In the genomic region with DNA sequence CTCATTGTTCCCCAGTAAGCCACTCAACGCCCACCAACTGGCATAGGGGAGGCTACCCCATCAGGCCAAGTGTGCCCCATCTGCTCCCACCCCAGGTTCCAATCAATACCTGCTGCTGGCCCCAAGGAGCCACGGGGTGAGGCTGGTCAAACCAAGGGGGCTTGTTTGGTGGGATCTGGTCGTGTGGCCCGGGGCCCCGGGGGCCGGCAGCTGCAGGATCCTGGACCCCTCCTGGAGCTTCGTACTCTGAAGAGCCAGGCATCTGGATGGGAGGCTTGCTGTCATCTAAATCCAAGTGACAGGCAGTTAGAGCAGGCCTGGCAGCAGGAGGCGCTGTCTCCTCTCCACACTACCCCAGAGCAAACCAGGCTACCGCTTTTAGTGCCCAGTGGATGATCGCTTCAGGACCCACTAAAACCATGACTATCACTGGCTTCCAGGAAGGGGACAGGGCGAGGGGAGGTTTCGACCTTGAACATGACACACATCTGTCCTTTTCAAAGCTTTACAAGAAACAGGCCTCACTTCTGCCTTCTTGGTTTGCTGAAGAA, we compare ENCODE assay signal across 9 cellular contexts. TPM values are rescaled to one million over a fixed set of nuclear protein-coding genes. Genes with fewer than 3 reads are reported as not detected.
A peak's percentile ranks its signal among the peaks of the same experiment; 100 is the strongest.
DNase-seq lines count a peak whose midpoint lies in the region; ATAC-seq and TF ChIP-seq lines count a peak whose summit lies in the region.
"Had no signal": no experiment of that assay in that cellular context is flagged by ENCODE, and none has a peak within 500 bp of the region (broad histone marks: within the 10 kb centered on the region; RNA-seq: fewer than 3 reads in every experiment).

No MANE protein-coding gene starts in this region.

- TF ChIP-seq CTCF in PC-9 (conservative IDR thresholded peaks at IDR 0.05) (peak; percentile 58; the same call in 1 of the 2 replicates), adrenal gland (IDR thresholded peaks at IDR 0.05) (peak in 5 of 6 experiments; percentile 7 to 32 (median 16)), mesothelial cell of epicardium (IDR thresholded peaks at IDR 0.05; ENCODE audit: unreplicated experiment) (no peak)

- no peaks in the 10 kb centered on the region for H3K9me3 Mint-ChIP-seq in mesothelial cell of epicardium

- ATAC-seq in HG03175 (IDR thresholded peaks at IDR 0.05; ENCODE audit: unreplicated experiment), result no peak
- ATAC-seq in HG03565 (IDR thresholded peaks at IDR 0.05; ENCODE audit: unreplicated experiment), result no peak
- no peak for ATAC-seq in right cardiac atrium

- POLR2A ChIA-PET in PC-9 (lab: Charles Lee; ENCODE audit: unreplicated experiment), result interaction anchor here (0.5 kb wide), 1 partner anchor 144 kb away, joined by 3 read pairs; no protein-coding TSS in a partner anchor

- H2AFZ ChIP-seq in PC-9, result no peak overlapping the region

- TF ChIP-seq POLR2A in adrenal gland (IDR thresholded peaks at IDR 0.05), result no peak

- H3K36me3 ChIP-seq in PC-9 (ENCODE audit: low read depth) (peaks cover 35% of the 10 kb centered on the region), adrenal gland (replicated peaks in 1 of 2) (peaks cover 0 to 100% of the 10 kb centered on the region in 2 donors)

- peak overlapping the region; percentile 25 for H3K27ac Mint-ChIP-seq in mesothelial cell of epicardium

- peaks cover 3% of the 10 kb centered on the region for H3K4me1 Mint-ChIP-seq in mesothelial cell of epicardium

- H3K9me3 ChIP-seq in PC-9 (ENCODE audit: insufficient read depth, low read depth) (no peaks in the 10 kb centered on the region), adrenal gland (replicated peaks in 1 of 3) (no peaks in the 10 kb centered on the region), right cardiac atrium (ENCODE audit: control insufficient read depth, low read length) (no peaks in the 10 kb centered on the region)

- peak; percentile 32 for DNase-seq in Daoy (ENCODE audit: low read depth)
- no peak for DNase-seq in PC-9
- DNase-seq in adrenal gland, result peak in 2 of 7 donors; percentile 35 to 42
- DNase-seq in mesothelial cell of epicardium (ENCODE audit: low spot score in 2 of 2, unreplicated experiment in 2 of 2), result no peak
- no peak for DNase-seq in caudate nucleus (lab: John Stamatoyannopoulos, UW)
- DNase-seq in right cardiac atrium, result no peak

- H3K4me3 Mint-ChIP-seq in mesothelial cell of epicardium, result no peak overlapping the region

- H4K20me1 ChIP-seq in PC-9 (ENCODE audit: insufficient read depth), result peaks cover 49% of the 10 kb centered on the region

- peaks cover 16% of the 10 kb centered on the region; the same call in 1 of the 2 replicates for H3F3A ChIP-seq in PC-9 (ENCODE audit: insufficient read depth, low read depth)

- 85 to 87% (median 85%) methylated on average over 11 to 12 of the region's 12 CpGs for WGBS in adrenal gland, 4 donors
- 93% methylated on average over 12 of the region's 12 CpGs for WGBS in right cardiac atrium

- BruUV-seq in PC-9 (replicated peaks; lab: Mats Ljungman, UMichigan), result no TSS peak

- peaks cover 15% of the 10 kb centered on the region for H3K36me3 Mint-ChIP-seq in mesothelial cell of epicardium

- no peaks in the 10 kb centered on the region for H3K9me2 ChIP-seq in PC-9 (ENCODE audit: insufficient read depth)

- H3K4me1 ChIP-seq in PC-9 (replicated peaks; ENCODE audit: insufficient read depth) (no peaks in the 10 kb centered on the region), adrenal gland (replicated peaks in 1 of 2) (no peaks in the 10 kb centered on the region), right cardiac atrium (ENCODE audit: control insufficient read depth, insufficient read depth, low read length) (no peaks in the 10 kb centered on the region)

- no peak overlapping the region for H3K27ac ChIP-seq in PC-9
- H3K27ac ChIP-seq in adrenal gland, result no peak overlapping the region
- no peak overlapping the region for H3K27ac ChIP-seq in caudate nucleus (ENCODE audit: low read depth, low read length)
- H3K27ac ChIP-seq in right cardiac atrium (ENCODE audit: low read length), result no peak overlapping the region

- H3K27me3 ChIP-seq in PC-9 (ENCODE audit: insufficient read depth, low read depth), result no peaks in the 10 kb centered on the region
- no peaks in the 10 kb centered on the region for H3K27me3 ChIP-seq in adrenal gland
- no peaks in the 10 kb centered on the region for H3K27me3 ChIP-seq in right cardiac atrium (ENCODE audit: control insufficient read depth, insufficient read depth)

- no peaks in the 10 kb centered on the region for H3K27me3 Mint-ChIP-seq in mesothelial cell of epicardium (ENCODE audit: low read depth)

- H3K4me2 ChIP-seq in PC-9, result no peak overlapping the region

- H3K4me3 ChIP-seq in PC-9, result no peak overlapping the region
- H3K4me3 ChIP-seq in adrenal gland, result no peak overlapping the region
- H3K4me3 ChIP-seq in right cardiac atrium (ENCODE audit: low read length), result no peak overlapping the region

- intact Hi-C loops in PC-9 (cut with micrococcal nuclease; ENCODE audit: unreplicated experiment) (no loop called here), adrenal gland (cut with DNase I) (no loop called here), right cardiac atrium (cut with DNase I) (no loop called here)

- H3K79me2 ChIP-seq in PC-9 (ENCODE audit: low read depth), result no peaks in the 10 kb centered on the region

- CTCF ChIA-PET in PC-9 (lab: Charles Lee), result no interaction called here

RNA-seq across cellular contexts. Expression of a gene that starts 14.2 kb away (rescaled TPM):
- 2.8 and 4.7 TPM in 2 replicates for total RNA-seq in Daoy (2014; rRNA removed; shearing (Covaris generic))
- total RNA-seq in PC-9 (2021), result 47.7 and 52.9 TPM in 2 replicates
- 10 to 100 TPM in 7 of 8 donors, 1 to 10 TPM in 1; 8.4 to 50.7 (median 23.7) TPM for total RNA-seq in adrenal gland
- 10 to 100 TPM; 11.3 to 39.3 (median 24.8) TPM for polyA plus RNA-seq in adrenal gland
- total RNA-seq in mesothelial cell of epicardium, result 73.2 to 80.5 TPM (median 78.4 TPM) in 3 replicates
- 10 to 100 TPM; 20.7 to 25.8 (median 20.9) TPM for total RNA-seq in right cardiac atrium
- polyA plus RNA-seq in right cardiac atrium, result 15.6 TPM

RNA-seq across cellular contexts. Expression of a gene that starts 31.9 kb away (rescaled TPM):
- 3.2 and 6.9 TPM in 2 replicates for total RNA-seq in Daoy (2014; rRNA removed; shearing (Covaris generic))
- 5.0 and 6.7 TPM in 2 replicates for total RNA-seq in PC-9 (2021)
- 1 to 10 TPM; 3.4 to 9.3 (median 5.6) TPM for total RNA-seq in adrenal gland
- 10 to 100 TPM in 1 of 3 donors, 1 to 10 TPM in 2; 4.8 to 12.1 (median 5.9) TPM for polyA plus RNA-seq in adrenal gland
- total RNA-seq in mesothelial cell of epicardium, result 6.0 to 7.3 TPM (median 6.4 TPM) in 3 replicates
- 1 to 10 TPM; 3.4 to 4.2 (median 4.0) TPM for total RNA-seq in right cardiac atrium
- polyA plus RNA-seq in right cardiac atrium, result 3.3 TPM

RNA-seq across cellular contexts. Expression of a gene that starts 32.1 kb away (rescaled TPM):
- total RNA-seq in Daoy (2014; rRNA removed; shearing (Covaris generic)), result 0.09 TPM in 1 of 2 replicates, not detected in the other
- total RNA-seq in PC-9 (2021) (not detected in 2 replicates), adrenal gland (under 1 TPM in 1 of 8 donors, not detected in 7; 0.41 TPM), mesothelial cell of epicardium (not detected in 3 replicates), right cardiac atrium (not detected)
- polyA plus RNA-seq in adrenal gland (under 1 TPM in 2 of 3 donors, not detected in 1; 0.07 to 0.11 TPM), right cardiac atrium (not detected)
- total RNA-seq: temporal lobe had no signal

RNA-seq across cellular contexts. Expression of a gene that starts 44.2 kb away (rescaled TPM):
- total RNA-seq in Daoy (2014; rRNA removed; shearing (Covaris generic)), result 25.4 and 30.6 TPM in 2 replicates
- total RNA-seq in PC-9 (2021) (61.0 and 65.3 TPM in 2 replicates), adrenal gland (10 to 100 TPM; 22.6 to 49.8 (median 40.2) TPM), mesothelial cell of epicardium (39.7 to 45.4 TPM (median 42.1 TPM) in 3 replicates), right cardiac atrium (10 to 100 TPM; 21.0 to 26.6 (median 25.8) TPM)
- polyA plus RNA-seq in adrenal gland (10 to 100 TPM; 22.0 to 43.1 (median 26.8) TPM), right cardiac atrium (21.3 TPM)

RNA-seq across cellular contexts. Expression of a gene that starts 56.3 kb away (rescaled TPM):
- total RNA-seq in Daoy (2014; rRNA removed; shearing (Covaris generic)), result 9.0 and 9.9 TPM in 2 replicates
- total RNA-seq in PC-9 (2021) (40.9 and 49.0 TPM in 2 replicates), adrenal gland (10 to 100 TPM in 7 of 8 donors, 1 to 10 TPM in 1; 9.7 to 46.7 (median 29.2) TPM), mesothelial cell of epicardium (53.8 to 60.3 TPM (median 54.7 TPM) in 3 replicates), right cardiac atrium (10 to 100 TPM; 64.6 to 88.9 (median 83.0) TPM)
- polyA plus RNA-seq in adrenal gland (10 to 100 TPM; 28.9 to 59.0 (median 32.6) TPM), right cardiac atrium (52.9 TPM)
